Comparison of ENCODE assay signal across 13 cellular contexts in genomic region chr17:19270347-19270950, GRCh38. TPM values are rescaled to one million over a fixed set of nuclear protein-coding genes. Genes with fewer than 3 reads are reported as not detected.
DNase-seq lines count a peak whose midpoint lies in the region; ATAC-seq and TF ChIP-seq lines count a peak whose summit lies in the region.
"Had no signal": no experiment of that assay in that cellular context is flagged by ENCODE, and none has a peak within 500 bp of the region (broad histone marks: within the 10 kb centered on the region; RNA-seq: fewer than 3 reads in every experiment).

No MANE protein-coding gene starts in this region.

- H3K27ac Mint-ChIP-seq in HFFc6: no peak overlapping the region
- H3K27ac Mint-ChIP-seq: activated T-cell treated with anti-CD3 and anti-CD28 coated beads, Interleukin-2, amount 50 U/mL, for 72 hours had no signal

- H3K9me3 Mint-ChIP-seq in HFFc6: no peaks in the 10 kb centered on the region
- H3K9me3 Mint-ChIP-seq: activated T-cell treated with anti-CD3 and anti-CD28 coated beads, Interleukin-2, amount 50 U/mL, for 72 hours had no signal

- peaks cover 4% of the 10 kb centered on the region for H3K36me3 ChIP-seq in suprapubic skin

- TF ChIP-seq EP300 in suprapubic skin (IDR thresholded peaks at IDR 0.05): no peak

- 66% methylated on average over 9 of the region's 9 CpGs for WGBS in suprapubic skin

- H3K4me3 ChIP-seq in astrocyte of the cerebellum (ENCODE audit: low read depth, low read length) (no peak overlapping the region), suprapubic skin (no peak overlapping the region)
- H3K4me3 ChIP-seq: body of pancreas, SJSA1 had no signal

- TF ChIP-seq POLR2A in suprapubic skin (IDR thresholded peaks at IDR 0.05): no peak

- DNase-seq in HFFc6 (no peak), astrocyte of the cerebellum (ENCODE audit: low read depth) (no peak), left colon (no peak), suprapubic skin (ENCODE audit: low spot score in 2 of 2) (no peak), COLO829 (ENCODE audit: low spot score) (no peak), NCI-H446 treated with DMSO at 0.1 percent for 48 hours (lab: John Stamatoyannopoulos, UW) (no peak), iPS-NIHi11 (ENCODE audit: low spot score) (no peak)
- DNase-seq: activated CD4-positive, alpha-beta T cell treated with anti-CD3 and anti-CD28 coated beads for 1 hour; activated T-cell treated with anti-CD3 and anti-CD28 coated beads, Interleukin-2, amount 50 U/mL, for 72 hours; DMS 273 treated with DMSO at 0.1 percent for 48 hours; NCI-H226 had no signal

- peaks cover 68% of the 10 kb centered on the region for H3K4me1 ChIP-seq in suprapubic skin

- no peaks in the 10 kb centered on the region; the same call in 1 of the 2 replicates for H3K36me3 Mint-ChIP-seq in HFFc6 (ENCODE audit: low read depth)

- H3K27me3 ChIP-seq in suprapubic skin: no peaks in the 10 kb centered on the region
- H3K27me3 ChIP-seq: body of pancreas, SJSA1 had no signal

- no peak overlapping the region for H3K4me3 Mint-ChIP-seq in HFFc6
- H3K4me3 Mint-ChIP-seq: activated T-cell treated with anti-CD3 and anti-CD28 coated beads, Interleukin-2, amount 50 U/mL, for 72 hours had no signal

- peak; percentile 18 for ATAC-seq in left colon
- ATAC-seq: activated T-cell treated with anti-CD3 and anti-CD28 coated beads, Interleukin-2, amount 50 U/mL, for 72 hours; body of pancreas had no signal

- no peaks in the 10 kb centered on the region for H3K27me3 Mint-ChIP-seq in HFFc6 (ENCODE audit: insufficient read depth)

- TF ChIP-seq CTCF in HFFc6 (IDR thresholded peaks at IDR 0.05): peak; percentile 31
- TF ChIP-seq CTCF in astrocyte of the cerebellum (IDR thresholded peaks at IDR 0.05; ENCODE audit: low read depth, low read length, missing control alignments): peak; percentile 22
- TF ChIP-seq CTCF in suprapubic skin (IDR thresholded peaks at IDR 0.05): no peak

- intact Hi-C loops in left colon (cut with DNase I, micrococcal nuclease): no loop called here

- H3K27ac ChIP-seq in suprapubic skin: peak overlapping the region; percentile 9
- H3K27ac ChIP-seq: SJSA1 had no signal

- in situ Hi-C loops in astrocyte of the cerebellum (cut with HindIII; ENCODE audit: low sequenced_read_pairs): no loop called here

- no peaks in the 10 kb centered on the region for H3K9me3 ChIP-seq in suprapubic skin
- H3K9me3 ChIP-seq: body of pancreas, SJSA1 had no signal

- H3K4me1 Mint-ChIP-seq in HFFc6 (ENCODE audit: low read depth): peaks cover 60% of the 10 kb centered on the region

RNA-seq across cellular contexts. Expression of gene EPN2, which starts 33.3 kb away (rescaled TPM):
- 10 to 100 TPM; 40.1 to 47.4 (median 42.7) TPM for total RNA-seq in HFFc6 (2021; fragmentation: NEBNext Ultra II Directional; extraction: Animal tissue kit (Norgen Biotek cat#: 25700))
- total RNA-seq in left colon (10 to 100 TPM; 41.0 to 45.9 TPM), suprapubic skin (100 to 1,000 TPM in 3 of 4 donors, 10 to 100 TPM in 1; 95.9 to 276 (median 131) TPM)

Comparison
In these comparisons a context has a peak if more than half of its experiments do, and no peak if none do; other contexts are left out.
1. CTCF ChIP-seq: peak in HFFc6 (single experiment) and astrocyte of the cerebellum (single experiment); none in suprapubic skin (0 of 2).